20 cellular contexts compared by ENCODE assay signal in the genomic region with DNA sequence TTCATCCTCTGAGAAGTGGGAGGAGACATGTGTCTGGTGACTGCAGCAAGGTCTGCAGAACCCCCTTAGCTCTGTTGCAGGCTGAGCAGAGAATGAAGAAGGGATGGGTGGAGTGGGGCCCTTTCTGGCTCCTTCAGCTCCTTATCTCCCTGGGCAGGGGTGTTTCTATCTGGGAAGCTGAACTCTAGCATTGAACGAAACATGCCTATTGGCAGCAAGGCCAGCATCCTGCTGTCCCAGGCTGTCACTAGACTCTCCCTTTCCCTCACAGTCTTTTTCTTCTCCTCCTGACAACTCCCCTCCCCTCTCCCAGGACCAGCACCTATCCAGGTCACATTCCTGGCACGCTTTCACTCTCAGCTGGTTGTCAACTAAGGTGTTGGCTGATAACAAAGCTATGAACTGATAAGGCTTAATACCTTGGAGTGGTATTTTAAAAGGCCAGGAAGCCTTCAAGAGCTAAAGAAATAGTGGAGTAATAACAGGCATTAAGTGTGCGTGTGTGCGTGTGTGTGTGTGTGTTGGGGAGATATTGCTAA.
DNase-seq lines count a peak whose midpoint lies in the region; ATAC-seq, FAIRE-seq and TF ChIP-seq lines count a peak whose summit lies in the region.
"Had no signal": no experiment of that assay in that cellular context is flagged by ENCODE, and none has a peak within 500 bp of the region (broad histone marks: within the 10 kb centered on the region; RNA-seq: fewer than 3 reads in every experiment).

No MANE protein-coding gene starts in this region.

- peak overlapping the region in 1 of 4 donors; percentile 26 for H3K27ac ChIP-seq in body of pancreas
- H3K27ac ChIP-seq in pancreas: no peak overlapping the region
- H3K27ac ChIP-seq in CD8-positive, alpha-beta T cell (ENCODE audit: low read depth, low read length): no peak overlapping the region
- H3K27ac ChIP-seq: Peyer's patch had no signal

- FAIRE-seq in pancreas (lab: Jason Lieb, UNC): no peak
- FAIRE-seq: G401.6, GM12891, GM19239 had no signal

- H3K36me3 Mint-ChIP-seq in CD8-positive, alpha-beta T cell: no peaks in the 10 kb centered on the region

- H3K36me3 ChIP-seq in body of pancreas (replicated peaks in 1 of 2; ENCODE audit: insufficient read depth in 1 of 2, low read depth in 2 of 2) (no peaks in the 10 kb centered on the region), pancreas (no peaks in the 10 kb centered on the region), MG63 (no peaks in the 10 kb centered on the region)
- no peaks in the 10 kb centered on the region for H3K36me3 ChIP-seq in CD8-positive, alpha-beta T cell (ENCODE audit: insufficient read depth, low read length)
- H3K36me3 ChIP-seq: Peyer's patch had no signal

- H3K4me1 ChIP-seq in body of pancreas (peaks cover 7% of the 10 kb centered on the region), pancreas (peaks cover 0 to 10% (median 8%) of the 10 kb centered on the region in 3 donors)
- no peaks in the 10 kb centered on the region for H3K4me1 ChIP-seq in CD8-positive, alpha-beta T cell (ENCODE audit: insufficient read depth, low read length)
- H3K4me1 ChIP-seq: Peyer's patch had no signal

- CTCF ChIA-PET in CD8-positive, alpha-beta T cell (lab: Charles Lee): interaction anchor here (1.4 kb wide), 1 partner anchor 10 kb away, joined by 4 read pairs; no protein-coding TSS in a partner anchor

- no peaks in the 10 kb centered on the region for H3K4me1 Mint-ChIP-seq in CD8-positive, alpha-beta T cell (ENCODE audit: low read depth)

- TF ChIP-seq CTCF in body of pancreas (IDR thresholded peaks at IDR 0.05) (no peak), pancreas (IDR thresholded peaks at IDR 0.05) (no peak)
- no peak for TF ChIP-seq CTCF in CD8-positive, alpha-beta T cell (IDR thresholded peaks at IDR 0.05)

- H3K9me3 ChIP-seq in body of pancreas (no peaks in the 10 kb centered on the region), pancreas (no peaks in the 10 kb centered on the region), MG63 (no peaks in the 10 kb centered on the region)
- H3K9me3 ChIP-seq in CD8-positive, alpha-beta T cell (ENCODE audit: low read length): no peaks in the 10 kb centered on the region
- H3K9me3 ChIP-seq: Peyer's patch had no signal

- H3K4me3 Mint-ChIP-seq in CD8-positive, alpha-beta T cell: no peak overlapping the region
- H3K4me3 Mint-ChIP-seq: HFFc6 had no signal

- POLR2A ChIA-PET in CD8-positive, alpha-beta T cell (lab: Charles Lee): no interaction called here

- TF ChIP-seq POLR2A in body of pancreas (IDR thresholded peaks at IDR 0.05): no peak

- H3K27ac Mint-ChIP-seq in CD8-positive, alpha-beta T cell: no peak overlapping the region
- H3K27ac Mint-ChIP-seq: HFFc6 had no signal

- ATAC-seq in body of pancreas (peak; percentile 58), left colon (peak; percentile 69), pancreas (peak; percentile 45 to 93 (median 89)), HG03280 (IDR thresholded peaks at IDR 0.05; ENCODE audit: unreplicated experiment) (no peak)
- ATAC-seq in CD8-positive, alpha-beta T cell: no peak

- H3K4me3 ChIP-seq in body of pancreas (no peak overlapping the region), pancreas (no peak overlapping the region), MG63 (no peak overlapping the region)
- no peak overlapping the region for H3K4me3 ChIP-seq in CD8-positive, alpha-beta T cell (ENCODE audit: low read depth, low read length)
- H3K4me3 ChIP-seq: Peyer's patch had no signal

- no peaks in the 10 kb centered on the region for H3K27me3 Mint-ChIP-seq in CD8-positive, alpha-beta T cell (ENCODE audit: low read depth)

- 17 to 32% methylated on average over 4 of the region's 4 CpGs for WGBS in body of pancreas, 2 donors
- WGBS in pancreas, 2 donors: 13 to 18% methylated on average over 4 of the region's 4 CpGs

- intact Hi-C loops in body of pancreas (cut with DNase I): no loop called here
- intact Hi-C loops in left colon (cut with DNase I, micrococcal nuclease): no loop called here
- intact Hi-C loops in pancreas (cut with DNase I): no loop called here
- intact Hi-C loops in CD8-positive, alpha-beta T cell (cut with DNase I, micrococcal nuclease): no loop called here

- H3K27me3 ChIP-seq in body of pancreas: no peaks in the 10 kb centered on the region
- H3K27me3 ChIP-seq in pancreas: no peaks in the 10 kb centered on the region
- H3K27me3 ChIP-seq in MG63: no peaks in the 10 kb centered on the region
- H3K27me3 ChIP-seq in CD8-positive, alpha-beta T cell (ENCODE audit: insufficient read depth, low read length): no peaks in the 10 kb centered on the region
- H3K27me3 ChIP-seq: Peyer's patch had no signal

- DNase-seq in ELF-1 (ENCODE audit: low read depth, low spot score) (peak; percentile 65), body of pancreas (peak; percentile 25 to 58 (median 52)), left colon (peak in 1 of 2 donors; percentile 18), pancreas (peak in 4 of 6 donors; percentile 36 to 51 (median 44)), HT-29 (ENCODE audit: low spot score) (no peak), MG63 (no peak)
- DNase-seq in CD8-positive, alpha-beta T cell: no peak
- DNase-seq: AML-193, DMS79, HFFc6, Kasumi-1, NCI-H187 treated with DMSO at 0.1 percent for 48 hours, NCI-H510A, NCI-H82, Peyer's patch, SHP77 treated with DMSO at 0.1 percent for 48 hours had no signal

- peaks cover 3% of the 10 kb centered on the region for H3K9me3 Mint-ChIP-seq in CD8-positive, alpha-beta T cell
- H3K9me3 Mint-ChIP-seq: HFFc6 had no signal

Comparison
In these comparisons a context has a peak if more than half of its experiments do, and no peak if none do; other contexts are left out.
1. DNase-seq: peak in ELF-1 (single experiment), body of pancreas (4 of 4) and pancreas (4 of 6); none in HT-29 (single experiment), MG63 (single experiment) and CD8-positive, alpha-beta T cell (0 of 7).
2. ATAC-seq: peak in body of pancreas (single experiment), left colon (single experiment) and pancreas (4 of 4); none in CD8-positive, alpha-beta T cell (single experiment) and HG03280 (single experiment).